Comparison of ENCODE assay signal across 1 cellular context in the genomic region with DNA sequence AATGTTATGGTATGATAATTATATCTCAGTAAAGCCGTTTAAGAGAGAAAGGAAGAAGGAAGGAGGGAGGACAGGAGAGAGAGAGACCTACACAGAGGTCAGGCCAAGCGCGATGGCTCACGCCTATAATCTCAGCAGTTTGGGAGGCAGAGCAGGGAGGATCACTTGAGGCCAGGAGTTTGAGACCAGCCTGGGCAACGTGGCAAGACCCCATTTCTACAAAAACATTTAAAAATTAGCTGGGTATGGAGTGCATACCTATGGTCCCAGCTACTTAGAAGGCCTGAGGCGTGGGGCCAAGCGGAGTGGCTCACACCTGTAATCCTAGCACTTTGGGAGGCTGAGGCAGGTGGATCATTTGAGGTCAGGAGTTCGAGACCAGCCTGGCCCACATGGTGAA.
TF ChIP-seq lines count a peak whose summit lies in the region.

No MANE protein-coding gene starts in this region.

TF ChIP-seq in HEK293, 187 proteins besides CTCF, POLR2A, EP300 and RAD21:
- TF ChIP-seq ZNF121 (tag by site-specific recombination; IDR thresholded peaks at IDR 0.05) (peak; percentile 88), ZNF664 (tag by site-specific recombination; IDR thresholded peaks at IDR 0.05) (0 out of 2 replicates have a peak, but pooled peaks have one; percentile 30)
